ENCODE assay signal across 1 cellular context in genomic region chr2:218326315-218326714, GRCh38.
TF ChIP-seq lines count a peak whose summit lies in the region.

No MANE protein-coding gene starts in this region.

TF ChIP-seq in A549, 52 proteins besides CTCF, POLR2A, EP300 and RAD21:
- TF ChIP-seq MAX (IDR thresholded peaks at IDR 0.05): no peak
- no peak for TF ChIP-seq BHLHE40 (IDR thresholded peaks at IDR 0.05; ENCODE audit: low read depth, low read length)
- no peak for TF ChIP-seq NFE2L2 (conservative IDR thresholded peaks at IDR 0.05; ENCODE audit: low read length)
- no peak for TF ChIP-seq ELK1 (IDR thresholded peaks at IDR 0.05; ENCODE audit: low read depth, low read length)
- no peak for TF ChIP-seq FOSB (CRISPR knock-in tag; IDR thresholded peaks at IDR 0.05)
- no peak for TF ChIP-seq ESRRA (IDR thresholded peaks at IDR 0.05; ENCODE audit: borderline replicate concordance, low read length)
TF ChIP-seq in A549: peak in this region for 0.
